14 cellular contexts compared by ENCODE assay signal in the genomic region with DNA sequence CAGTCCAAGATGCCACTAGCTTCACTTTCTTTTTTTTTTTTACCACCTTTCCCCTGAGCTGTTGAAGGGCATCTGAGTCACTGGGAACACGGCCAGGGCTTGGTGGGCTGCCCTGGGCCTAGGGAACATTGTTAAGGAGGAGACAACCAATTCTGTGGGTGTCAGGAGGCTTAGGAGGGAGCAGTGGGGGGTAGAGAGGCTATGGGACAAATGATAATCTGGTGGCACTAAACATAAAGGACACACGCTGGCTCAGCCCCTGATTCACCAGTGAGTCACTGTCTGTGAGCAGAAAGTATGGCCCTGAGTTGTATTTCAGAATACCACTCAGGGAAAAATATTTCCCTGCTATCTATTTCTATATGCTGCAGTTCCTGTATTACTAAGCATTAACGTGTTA.
DNase-seq lines count a peak whose midpoint lies in the region; ATAC-seq and TF ChIP-seq lines count a peak whose summit lies in the region.
"Had no signal": no experiment of that assay in that cellular context is flagged by ENCODE, and none has a peak within 500 bp of the region (broad histone marks: within the 10 kb centered on the region; RNA-seq: fewer than 3 reads in every experiment).

No MANE protein-coding gene starts in this region.

- in situ Hi-C loops in GM13977 (cut with MboI; ENCODE audit: low pct_unique_long_range_greater_than_20kb, low sequenced_read_pairs, unreplicated experiment) = no loop called here

- H3K27ac ChIP-seq in upper lobe of right lung = no peak overlapping the region

- TF ChIP-seq CTCF in fibroblast of the aortic adventitia (IDR thresholded peaks at IDR 0.05; ENCODE audit: insufficient read depth, low read length) (no peak), GM13977 (IDR thresholded peaks at IDR 0.05; ENCODE audit: extremely low read depth, insufficient read depth, missing control alignments) (no peak), upper lobe of right lung (IDR thresholded peaks at IDR 0.05) (no peak)

- ATAC-seq in SK-N-SH treated with all-trans-retinoic acid at 6 μM for 48 hours (peak; percentile 77), GM18511 (IDR thresholded peaks at IDR 0.05; ENCODE audit: unreplicated experiment) (no peak), upper lobe of right lung (no peak)
- ATAC-seq: stimulated activated naive CD8-positive, alpha-beta T cell treated with anti-CD3 and anti-CD28 coated beads, Interleukin-15, amount 100 ng/mL, for 72 hours had no signal

- DNase-seq in HK-2 (ENCODE audit: unreplicated experiment) (peak; percentile 66), fibroblast of the aortic adventitia (ENCODE audit: low read depth) (peak; percentile 55), skeletal muscle cell (ENCODE audit: low read depth) (peak; percentile 14), GM13977 (ENCODE audit: low spot score) (no peak), retina (no peak), upper lobe of right lung (no peak)
- DNase-seq: erythroblast; NCI-H2029 treated with DMSO at 0.1 percent for 48 hours; nucleus accumbens; OCI-M1; stimulated activated CD4-positive, alpha-beta T cell treated with anti-CD3 and anti-CD28 coated beads, Interleukin-2, amount 100 ng/mL, for 24 hours; stimulated activated naive CD8-positive, alpha-beta T cell treated with anti-CD3 and anti-CD28 coated beads, Interleukin-15, amount 100 ng/mL, for 72 hours had no signal

- H3K36me3 ChIP-seq in upper lobe of right lung = no peaks in the 10 kb centered on the region

- intact Hi-C loops in upper lobe of right lung (cut with DNase I) = no loop called here

- no peaks in the 10 kb centered on the region for H3K4me1 ChIP-seq in upper lobe of right lung

- H3K9me3 ChIP-seq in upper lobe of right lung = no peaks in the 10 kb centered on the region

- no peaks in the 10 kb centered on the region for H3K27me3 ChIP-seq in upper lobe of right lung

- H3K4me3 ChIP-seq in fibroblast of the aortic adventitia (ENCODE audit: low read depth, low read length) (no peak overlapping the region), skeletal muscle cell (ENCODE audit: low read depth, low read length) (no peak overlapping the region), upper lobe of right lung (no peak overlapping the region)

TF ChIP-seq in SK-N-SH treated with all-trans-retinoic acid at 6 μM for 48 hours, 23 proteins besides CTCF, POLR2A, EP300 and RAD21:
- TF ChIP-seq CSDC2 (CRISPR knock-in tag; IDR thresholded peaks at IDR 0.05) (no peak), ZFP3 (CRISPR knock-in tag; IDR thresholded peaks at IDR 0.05) (no peak), GLIS3 (CRISPR knock-in tag; IDR thresholded peaks at IDR 0.05) (no peak), BACH2 (CRISPR knock-in tag; IDR thresholded peaks at IDR 0.05; ENCODE audit: borderline replicate concordance) (no peak), ZFP30 (CRISPR knock-in tag; IDR thresholded peaks at IDR 0.05) (no peak), TCF4 (CRISPR knock-in tag; IDR thresholded peaks at IDR 0.05; ENCODE audit: borderline replicate concordance) (no peak), ZNF8 (CRISPR knock-in tag; IDR thresholded peaks at IDR 0.05) (no peak), OSR1 (CRISPR knock-in tag; IDR thresholded peaks at IDR 0.05) (no peak), ARNTL (CRISPR knock-in tag; IDR thresholded peaks at IDR 0.05; ENCODE audit: borderline replicate concordance, low read depth) (no peak), TOX (CRISPR knock-in tag; IDR thresholded peaks at IDR 0.05; ENCODE audit: borderline replicate concordance) (no peak), ZNF565 (CRISPR knock-in tag; conservative IDR thresholded peaks at IDR 0.05; ENCODE audit: low read depth) (no peak), ZC3H10 (CRISPR knock-in tag; IDR thresholded peaks at IDR 0.05) (no peak), RARB (CRISPR knock-in tag; IDR thresholded peaks at IDR 0.05) (no peak), ESRRG (CRISPR knock-in tag; IDR thresholded peaks at IDR 0.05) (no peak)
- TF ChIP-seq, protein P1, sequence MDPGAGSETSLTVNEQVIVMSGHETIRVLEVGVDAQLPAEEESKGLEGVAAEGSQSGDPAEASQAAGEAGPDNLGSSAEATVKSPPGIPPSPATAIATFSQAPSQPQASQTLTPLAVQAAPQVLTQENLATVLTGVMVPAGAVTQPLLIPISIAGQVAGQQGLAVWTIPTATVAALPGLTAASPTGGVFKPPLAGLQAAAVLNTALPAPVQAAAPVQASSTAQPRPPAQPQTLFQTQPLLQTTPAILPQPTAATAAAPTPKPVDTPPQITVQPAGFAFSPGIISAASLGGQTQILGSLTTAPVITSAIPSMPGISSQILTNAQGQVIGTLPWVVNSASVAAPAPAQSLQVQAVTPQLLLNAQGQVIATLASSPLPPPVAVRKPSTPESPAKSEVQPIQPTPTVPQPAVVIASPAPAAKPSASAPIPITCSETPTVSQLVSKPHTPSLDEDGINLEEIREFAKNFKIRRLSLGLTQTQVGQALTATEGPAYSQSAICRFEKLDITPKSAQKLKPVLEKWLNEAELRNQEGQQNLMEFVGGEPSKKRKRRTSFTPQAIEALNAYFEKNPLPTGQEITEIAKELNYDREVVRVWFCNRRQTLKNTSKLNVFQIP (CRISPR knock-in tag; IDR thresholded peaks at IDR 0.05; ENCODE audit: borderline replicate concordance, low read depth) = no peak
- TF ChIP-seq, protein P2, sequence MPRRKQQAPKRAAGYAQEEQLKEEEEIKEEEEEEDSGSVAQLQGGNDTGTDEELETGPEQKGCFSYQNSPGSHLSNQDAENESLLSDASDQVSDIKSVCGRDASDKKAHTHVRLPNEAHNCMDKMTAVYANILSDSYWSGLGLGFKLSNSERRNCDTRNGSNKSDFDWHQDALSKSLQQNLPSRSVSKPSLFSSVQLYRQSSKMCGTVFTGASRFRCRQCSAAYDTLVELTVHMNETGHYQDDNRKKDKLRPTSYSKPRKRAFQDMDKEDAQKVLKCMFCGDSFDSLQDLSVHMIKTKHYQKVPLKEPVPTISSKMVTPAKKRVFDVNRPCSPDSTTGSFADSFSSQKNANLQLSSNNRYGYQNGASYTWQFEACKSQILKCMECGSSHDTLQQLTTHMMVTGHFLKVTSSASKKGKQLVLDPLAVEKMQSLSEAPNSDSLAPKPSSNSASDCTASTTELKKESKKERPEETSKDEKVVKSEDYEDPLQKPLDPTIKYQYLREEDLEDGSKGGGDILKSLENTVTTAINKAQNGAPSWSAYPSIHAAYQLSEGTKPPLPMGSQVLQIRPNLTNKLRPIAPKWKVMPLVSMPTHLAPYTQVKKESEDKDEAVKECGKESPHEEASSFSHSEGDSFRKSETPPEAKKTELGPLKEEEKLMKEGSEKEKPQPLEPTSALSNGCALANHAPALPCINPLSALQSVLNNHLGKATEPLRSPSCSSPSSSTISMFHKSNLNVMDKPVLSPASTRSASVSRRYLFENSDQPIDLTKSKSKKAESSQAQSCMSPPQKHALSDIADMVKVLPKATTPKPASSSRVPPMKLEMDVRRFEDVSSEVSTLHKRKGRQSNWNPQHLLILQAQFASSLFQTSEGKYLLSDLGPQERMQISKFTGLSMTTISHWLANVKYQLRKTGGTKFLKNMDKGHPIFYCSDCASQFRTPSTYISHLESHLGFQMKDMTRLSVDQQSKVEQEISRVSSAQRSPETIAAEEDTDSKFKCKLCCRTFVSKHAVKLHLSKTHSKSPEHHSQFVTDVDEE (CRISPR knock-in tag; IDR thresholded peaks at IDR 0.05) = no peak
- TF ChIP-seq, protein P3, sequence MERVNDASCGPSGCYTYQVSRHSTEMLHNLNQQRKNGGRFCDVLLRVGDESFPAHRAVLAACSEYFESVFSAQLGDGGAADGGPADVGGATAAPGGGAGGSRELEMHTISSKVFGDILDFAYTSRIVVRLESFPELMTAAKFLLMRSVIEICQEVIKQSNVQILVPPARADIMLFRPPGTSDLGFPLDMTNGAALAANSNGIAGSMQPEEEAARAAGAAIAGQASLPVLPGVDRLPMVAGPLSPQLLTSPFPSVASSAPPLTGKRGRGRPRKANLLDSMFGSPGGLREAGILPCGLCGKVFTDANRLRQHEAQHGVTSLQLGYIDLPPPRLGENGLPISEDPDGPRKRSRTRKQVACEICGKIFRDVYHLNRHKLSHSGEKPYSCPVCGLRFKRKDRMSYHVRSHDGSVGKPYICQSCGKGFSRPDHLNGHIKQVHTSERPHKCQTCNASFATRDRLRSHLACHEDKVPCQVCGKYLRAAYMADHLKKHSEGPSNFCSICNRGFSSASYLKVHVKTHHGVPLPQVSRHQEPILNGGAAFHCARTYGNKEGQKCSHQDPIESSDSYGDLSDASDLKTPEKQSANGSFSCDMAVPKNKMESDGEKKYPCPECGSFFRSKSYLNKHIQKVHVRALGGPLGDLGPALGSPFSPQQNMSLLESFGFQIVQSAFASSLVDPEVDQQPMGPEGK (CRISPR knock-in tag; IDR thresholded peaks at IDR 0.05; ENCODE audit: borderline replicate concordance) = no peak
- TF ChIP-seq, protein P4, sequence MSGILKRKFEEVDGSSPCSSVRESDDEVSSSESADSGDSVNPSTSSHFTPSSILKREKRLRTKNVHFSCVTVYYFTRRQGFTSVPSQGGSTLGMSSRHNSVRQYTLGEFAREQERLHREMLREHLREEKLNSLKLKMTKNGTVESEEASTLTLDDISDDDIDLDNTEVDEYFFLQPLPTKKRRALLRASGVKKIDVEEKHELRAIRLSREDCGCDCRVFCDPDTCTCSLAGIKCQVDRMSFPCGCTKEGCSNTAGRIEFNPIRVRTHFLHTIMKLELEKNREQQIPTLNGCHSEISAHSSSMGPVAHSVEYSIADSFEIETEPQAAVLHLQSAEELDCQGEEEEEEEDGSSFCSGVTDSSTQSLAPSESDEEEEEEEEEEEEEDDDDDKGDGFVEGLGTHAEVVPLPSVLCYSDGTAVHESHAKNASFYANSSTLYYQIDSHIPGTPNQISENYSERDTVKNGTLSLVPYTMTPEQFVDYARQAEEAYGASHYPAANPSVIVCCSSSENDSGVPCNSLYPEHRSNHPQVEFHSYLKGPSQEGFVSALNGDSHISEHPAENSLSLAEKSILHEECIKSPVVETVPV (CRISPR knock-in tag; IDR thresholded peaks at IDR 0.05) = no peak
- TF ChIP-seq, protein P5, sequence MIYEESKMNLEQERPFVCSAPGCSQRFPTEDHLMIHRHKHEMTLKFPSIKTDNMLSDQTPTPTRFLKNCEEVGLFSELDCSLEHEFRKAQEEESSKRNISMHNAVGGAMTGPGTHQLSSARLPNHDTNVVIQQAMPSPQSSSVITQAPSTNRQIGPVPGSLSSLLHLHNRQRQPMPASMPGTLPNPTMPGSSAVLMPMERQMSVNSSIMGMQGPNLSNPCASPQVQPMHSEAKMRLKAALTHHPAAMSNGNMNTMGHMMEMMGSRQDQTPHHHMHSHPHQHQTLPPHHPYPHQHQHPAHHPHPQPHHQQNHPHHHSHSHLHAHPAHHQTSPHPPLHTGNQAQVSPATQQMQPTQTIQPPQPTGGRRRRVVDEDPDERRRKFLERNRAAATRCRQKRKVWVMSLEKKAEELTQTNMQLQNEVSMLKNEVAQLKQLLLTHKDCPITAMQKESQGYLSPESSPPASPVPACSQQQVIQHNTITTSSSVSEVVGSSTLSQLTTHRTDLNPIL (CRISPR knock-in tag; IDR thresholded peaks at IDR 0.05; ENCODE audit: low read depth) = no peak

Comparison
In these comparisons a context has a peak if more than half of its experiments do, and no peak if none do; other contexts are left out.
1. DNase-seq: peak in HK-2 (single experiment), fibroblast of the aortic adventitia (single experiment) and skeletal muscle cell (single experiment); none in GM13977 (single experiment), retina (single experiment) and upper lobe of right lung (single experiment).